ENCODE assay signal across 8 cellular contexts in genomic region chr7:23863209-23863798, GRCh38.
A peak's percentile ranks its signal among the peaks of the same experiment; 100 is the strongest.
DNase-seq lines count a peak whose midpoint lies in the region; ATAC-seq, FAIRE-seq and TF ChIP-seq lines count a peak whose summit lies in the region.

No MANE protein-coding gene starts in this region.

- H4K20me1 ChIP-seq in PC-9 (ENCODE audit: insufficient read depth): no peaks in the 10 kb centered on the region

- no peaks in the 10 kb centered on the region for H3K36me3 Mint-ChIP-seq in activated naive CD4-positive, alpha-beta T cell treated with anti-CD3 and anti-CD28 coated beads, Interleukin-2, amount 10 ng/mL, durations not matched to agents 7 days and 5 days
- H3K36me3 Mint-ChIP-seq in activated T-helper 1 cell treated with anti-CD3 and anti-CD28 coated beads, Interleukin-12 subunit alpha, Interleukin-12 subunit beta, Interleukin-2, Interleukin-4 antibody, amounts not matched to agents 30 ng/mL and 10 ng/mL and 1 ng/mL, durations not matched to agents 14 hours and 24 hours and 36 hours (ENCODE audit: low read depth): no peaks in the 10 kb centered on the region

- no peak for DNase-seq in D721Med (ENCODE audit: insufficient read length, low spot score)
- peak; percentile 34 for DNase-seq in HEK293T (ENCODE audit: extremely low spot score)
- peak in 1 of 2 experiments; percentile 51 for DNase-seq in PC-9
- no peak for DNase-seq in esophagus squamous epithelium (lab: John Stamatoyannopoulos, UW)
- DNase-seq in small intestine: peak; percentile 29
- no peak for DNase-seq in activated naive CD4-positive, alpha-beta T cell treated with anti-CD3 and anti-CD28 coated beads, Interleukin-2, amount 10 ng/mL, durations not matched to agents 7 days and 5 days
- no peak for DNase-seq in activated T-helper 1 cell treated with anti-CD3 and anti-CD28 coated beads, Interleukin-12 subunit alpha, Interleukin-12 subunit beta, Interleukin-2, Interleukin-4 antibody, amounts not matched to agents 30 ng/mL and 10 ng/mL and 1 ng/mL, durations not matched to agents 14 hours and 24 hours and 36 hours (ENCODE audit: low spot score)

- no TSS peak for BruUV-seq in PC-9 (replicated peaks; lab: Mats Ljungman, UMichigan)

- H3K36me3 ChIP-seq in PC-9 (ENCODE audit: low read depth) (no peaks in the 10 kb centered on the region), esophagus squamous epithelium (no peaks in the 10 kb centered on the region), small intestine (ENCODE audit: control insufficient read depth in 2 of 2, insufficient read depth in 2 of 2, low read length in 2 of 2) (no peaks in the 10 kb centered on the region)

- no peak overlapping the region for H3K27ac Mint-ChIP-seq in activated naive CD4-positive, alpha-beta T cell treated with anti-CD3 and anti-CD28 coated beads, Interleukin-2, amount 10 ng/mL, durations not matched to agents 7 days and 5 days
- H3K27ac Mint-ChIP-seq in activated T-helper 1 cell treated with anti-CD3 and anti-CD28 coated beads, Interleukin-12 subunit alpha, Interleukin-12 subunit beta, Interleukin-2, Interleukin-4 antibody, amounts not matched to agents 30 ng/mL and 10 ng/mL and 1 ng/mL, durations not matched to agents 14 hours and 24 hours and 36 hours: no peak overlapping the region

- H3K27ac ChIP-seq in PC-9: no peak overlapping the region
- no peak overlapping the region for H3K27ac ChIP-seq in esophagus squamous epithelium
- H3K27ac ChIP-seq in small intestine (ENCODE audit: low read depth in 1 of 2, low read length in 1 of 2): no peak overlapping the region

- H3K4me3 ChIP-seq in PC-9 (no peak overlapping the region), esophagus squamous epithelium (no peak overlapping the region), small intestine (ENCODE audit: low read depth in 1 of 2, low read length in 2 of 2) (no peak overlapping the region)

- ATAC-seq in HG03039 (IDR thresholded peaks at IDR 0.05; ENCODE audit: unreplicated experiment): no peak

- no peaks in the 10 kb centered on the region for H3K9me2 ChIP-seq in PC-9 (ENCODE audit: insufficient read depth)

- H3K9me3 ChIP-seq in PC-9 (ENCODE audit: insufficient read depth, low read depth): no peaks in the 10 kb centered on the region
- no peaks in the 10 kb centered on the region for H3K9me3 ChIP-seq in esophagus squamous epithelium
- H3K9me3 ChIP-seq in small intestine (ENCODE audit: control insufficient read depth, low read depth): no peaks in the 10 kb centered on the region

- TF ChIP-seq POLR2A in esophagus squamous epithelium (IDR thresholded peaks at IDR 0.05): no peak

- no peak overlapping the region for H2AFZ ChIP-seq in PC-9

- TF ChIP-seq CTCF in D721Med (IDR thresholded peaks at IDR 0.05; ENCODE audit: insufficient read depth, missing control alignments): peak; percentile 41
- peak; percentile 98 for TF ChIP-seq CTCF in PC-9 (conservative IDR thresholded peaks at IDR 0.05)
- peak in 5 of 6 experiments; percentile 21 to 49 (median 39) for TF ChIP-seq CTCF in esophagus squamous epithelium (IDR thresholded peaks at IDR 0.05)

- FAIRE-seq in D721Med (lab: Jason Lieb, UNC) (no peak), small intestine (lab: Jason Lieb, UNC) (no peak)

- CTCF ChIA-PET in HEK293T (lab: Yijun Ruan, JAX) (interaction anchor here (0.6 to 1.4 kb wide), 2 partner anchors 76 to 180 kb away, joined by 3 to 5 read pairs; no protein-coding TSS in a partner anchor), PC-9 (lab: Charles Lee) (no interaction called here)
- CTCF ChIA-PET in activated naive CD4-positive, alpha-beta T cell treated with anti-CD3 and anti-CD28 coated beads, Interleukin-2, amount 10 ng/mL, durations not matched to agents 7 days and 5 days (lab: Charles Lee): interaction anchor here (3.6 kb wide), 1 partner anchor 518 kb away, joined by 21 read pairs; no protein-coding TSS in a partner anchor

- 22% methylated on average over 1 of the region's 1 CpG for WGBS in esophagus squamous epithelium, 2 donors
- WGBS in small intestine, 3 donors: 41 to 52% (median 50%) methylated on average over 1 of the region's 1 CpG

- POLR2A ChIA-PET in HEK293T (lab: Yijun Ruan, JAX): no interaction called here
- POLR2A ChIA-PET in PC-9 (lab: Charles Lee; ENCODE audit: unreplicated experiment): no interaction called here

- no peak overlapping the region for H3K4me3 Mint-ChIP-seq in activated naive CD4-positive, alpha-beta T cell treated with anti-CD3 and anti-CD28 coated beads, Interleukin-2, amount 10 ng/mL, durations not matched to agents 7 days and 5 days
- H3K4me3 Mint-ChIP-seq in activated T-helper 1 cell treated with anti-CD3 and anti-CD28 coated beads, Interleukin-12 subunit alpha, Interleukin-12 subunit beta, Interleukin-2, Interleukin-4 antibody, amounts not matched to agents 30 ng/mL and 10 ng/mL and 1 ng/mL, durations not matched to agents 14 hours and 24 hours and 36 hours: no peak overlapping the region

- H3F3A ChIP-seq in PC-9 (ENCODE audit: insufficient read depth, low read depth): no peaks in the 10 kb centered on the region; the same call in 1 of the 2 replicates

- intact Hi-C loops in PC-9 (cut with micrococcal nuclease; ENCODE audit: unreplicated experiment): loop anchor here (1.0 to 5.0 kb wide), 4 partner anchors 151 to 1231 kb away; partner anchors contain the start of gene STK31
- intact Hi-C loops in esophagus squamous epithelium (cut with DNase I): no loop called here
- intact Hi-C loops in activated T-helper 1 cell treated with anti-CD3 and anti-CD28 coated beads, Interleukin-12 subunit alpha, Interleukin-12 subunit beta, Interleukin-2, Interleukin-4 antibody, amounts not matched to agents 30 ng/mL and 10 ng/mL and 1 ng/mL, durations not matched to agents 14 hours and 24 hours and 36 hours (cut with micrococcal nuclease): loop anchor here (1.0 to 5.0 kb wide), 4 partner anchors 429 to 1234 kb away; no protein-coding TSS in a partner anchor

- peaks cover 3% of the 10 kb centered on the region for H3K27me3 Mint-ChIP-seq in activated naive CD4-positive, alpha-beta T cell treated with anti-CD3 and anti-CD28 coated beads, Interleukin-2, amount 10 ng/mL, durations not matched to agents 7 days and 5 days
- peaks cover 9% of the 10 kb centered on the region for H3K27me3 Mint-ChIP-seq in activated T-helper 1 cell treated with anti-CD3 and anti-CD28 coated beads, Interleukin-12 subunit alpha, Interleukin-12 subunit beta, Interleukin-2, Interleukin-4 antibody, amounts not matched to agents 30 ng/mL and 10 ng/mL and 1 ng/mL, durations not matched to agents 14 hours and 24 hours and 36 hours (ENCODE audit: insufficient read depth)

- no peaks in the 10 kb centered on the region for H3K9me3 Mint-ChIP-seq in activated naive CD4-positive, alpha-beta T cell treated with anti-CD3 and anti-CD28 coated beads, Interleukin-2, amount 10 ng/mL, durations not matched to agents 7 days and 5 days
- H3K9me3 Mint-ChIP-seq in activated T-helper 1 cell treated with anti-CD3 and anti-CD28 coated beads, Interleukin-12 subunit alpha, Interleukin-12 subunit beta, Interleukin-2, Interleukin-4 antibody, amounts not matched to agents 30 ng/mL and 10 ng/mL and 1 ng/mL, durations not matched to agents 14 hours and 24 hours and 36 hours: no peaks in the 10 kb centered on the region

- H3K4me1 Mint-ChIP-seq in activated naive CD4-positive, alpha-beta T cell treated with anti-CD3 and anti-CD28 coated beads, Interleukin-2, amount 10 ng/mL, durations not matched to agents 7 days and 5 days: no peaks in the 10 kb centered on the region
- H3K4me1 Mint-ChIP-seq in activated T-helper 1 cell treated with anti-CD3 and anti-CD28 coated beads, Interleukin-12 subunit alpha, Interleukin-12 subunit beta, Interleukin-2, Interleukin-4 antibody, amounts not matched to agents 30 ng/mL and 10 ng/mL and 1 ng/mL, durations not matched to agents 14 hours and 24 hours and 36 hours (ENCODE audit: low read depth): no peaks in the 10 kb centered on the region

- H3K27me3 ChIP-seq in PC-9 (ENCODE audit: insufficient read depth, low read depth): no peaks in the 10 kb centered on the region
- H3K27me3 ChIP-seq in esophagus squamous epithelium: no peaks in the 10 kb centered on the region
- no peaks in the 10 kb centered on the region for H3K27me3 ChIP-seq in small intestine (ENCODE audit: control insufficient read depth in 2 of 2, insufficient read depth in 2 of 2, low read length in 2 of 2)

- H3K4me1 ChIP-seq in PC-9 (replicated peaks; ENCODE audit: insufficient read depth): peaks cover 22% of the 10 kb centered on the region
- no peaks in the 10 kb centered on the region for H3K4me1 ChIP-seq in esophagus squamous epithelium
- H3K4me1 ChIP-seq in small intestine (ENCODE audit: control insufficient read depth in 2 of 2, insufficient read depth in 1 of 2, low read depth in 1 of 2, low read length in 1 of 2): no peaks in the 10 kb centered on the region

- H3K79me2 ChIP-seq in PC-9 (ENCODE audit: low read depth): no peaks in the 10 kb centered on the region

- H3K4me2 ChIP-seq in PC-9: no peak overlapping the region

TF ChIP-seq in HEK293T, 16 proteins besides CTCF, POLR2A, EP300 and RAD21:
- TF ChIP-seq FOXK2 (IDR thresholded peaks at IDR 0.05): no peak

Comparison
In these comparisons a context has a peak if more than half of its experiments do, and no peak if none do; other contexts are left out.
1. DNase-seq: peak in HEK293T (single experiment) and small intestine (single experiment); none in D721Med (single experiment), esophagus squamous epithelium (single experiment), activated naive CD4-positive, alpha-beta T cell treated with anti-CD3 and anti-CD28 coated beads, Interleukin-2, amount 10 ng/mL, durations not matched to agents 7 days and 5 days (single experiment) and activated T-helper 1 cell treated with anti-CD3 and anti-CD28 coated beads, Interleukin-12 subunit alpha, Interleukin-12 subunit beta, Interleukin-2, Interleukin-4 antibody, amounts not matched to agents 30 ng/mL and 10 ng/mL and 1 ng/mL, durations not matched to agents 14 hours and 24 hours and 36 hours (single experiment).
2. CTCF ChIP-seq: peak in every context shown above with its lines; median percentile 98 in PC-9; 41 in D721Med; 39 in esophagus squamous epithelium.